Comparison of ENCODE assay signal across 25 cellular contexts in the genomic region with DNA sequence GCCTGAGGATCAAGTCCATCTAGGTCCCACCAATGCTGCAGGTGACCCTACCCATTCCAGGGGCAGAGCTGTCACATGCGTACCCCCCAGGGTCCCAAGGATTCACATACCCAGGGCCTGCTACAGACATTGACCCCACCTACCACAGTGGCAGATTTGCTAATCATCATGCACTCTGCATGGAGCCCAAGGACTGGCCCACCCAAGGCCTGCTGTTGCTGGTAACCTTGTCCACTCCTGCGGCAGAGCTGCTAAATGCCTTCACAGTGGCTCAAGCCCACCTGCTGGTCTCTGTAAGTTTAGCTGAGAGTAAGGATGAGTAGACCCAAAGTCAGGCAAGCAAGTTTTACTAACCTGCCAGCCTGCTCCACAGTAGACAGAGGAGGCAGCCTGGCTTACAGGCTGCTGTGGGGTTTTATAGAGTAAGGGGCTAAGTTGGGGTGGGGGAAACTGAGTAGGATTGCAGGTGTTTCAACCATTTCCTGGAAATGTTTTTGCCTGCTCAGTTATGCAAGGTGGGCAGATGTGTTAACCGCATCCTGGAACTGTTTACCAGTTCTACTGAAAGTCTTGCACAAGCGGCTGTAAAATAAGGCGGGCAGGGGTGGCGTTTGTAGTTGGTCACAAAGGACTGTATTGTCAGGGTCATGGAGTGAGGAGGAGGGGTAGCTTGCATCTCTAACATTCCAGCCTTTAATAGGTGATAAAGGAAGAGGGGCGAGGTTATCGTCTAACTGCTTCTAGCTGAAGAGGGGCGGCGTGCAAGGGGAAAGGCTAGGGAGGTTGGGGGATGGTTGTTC.
"Had no signal": no experiment of that assay in that cellular context is flagged by ENCODE, and none has a peak within 500 bp of the region (broad histone marks: within the 10 kb centered on the region; RNA-seq: fewer than 3 reads in every experiment).

No MANE protein-coding gene starts in this region.

- ATAC-seq: esophagus mucosa; heart left ventricle; naive thymus-derived CD8-positive, alpha-beta T cell; right cardiac atrium; stimulated activated memory B cell treated with anti-CD40 and anti-IgM and Interleukin-4, amounts not matched to agents 10 μg/mL and 1 μg/mL and 100 μg/mL, for 72 hours had no signal

- H3K79me2 ChIP-seq: parathyroid adenoma had no signal

- H2AFZ ChIP-seq: parathyroid adenoma had no signal

- H3K27ac ChIP-seq: ascending aorta, cardiac muscle cell, heart left ventricle, parathyroid adenoma, skin epidermis, suprapubic skin, tibial artery had no signal

- H3K4me3 ChIP-seq: ascending aorta, cardiac muscle cell, heart left ventricle, skin epidermis, suprapubic skin, tibial artery had no signal

- H3K9me3 ChIP-seq: ascending aorta, tibial artery had no signal

- H3K4me1 ChIP-seq: ascending aorta, heart left ventricle, parathyroid adenoma, suprapubic skin, tibial artery had no signal

- H3K27me3 ChIP-seq: ascending aorta, cardiac muscle cell, heart left ventricle, suprapubic skin, tibial artery had no signal

- H3K36me3 ChIP-seq: ascending aorta, cardiac muscle cell, heart left ventricle, suprapubic skin, tibial artery had no signal

- H3K9ac ChIP-seq: parathyroid adenoma had no signal

- DNase-seq: activated CD4-positive, alpha-beta memory T cell treated with anti-CD3 and anti-CD28 coated beads for 36 hours; activated CD4-positive, alpha-beta T cell treated with anti-CD3 and anti-CD28 coated beads, Interleukin-2, amount 10 ng/mL, durations not matched to agents 24 days and 14 days; activated CD4-positive, CD25-positive, alpha-beta regulatory T cell treated with anti-CD3 and anti-CD28 coated beads, Interleukin-2, amount 50 U/mL, for 72 hours; activated CD8-positive, alpha-beta memory T cell treated with anti-CD3 and anti-CD28 coated beads, Interleukin-2, amount 50 U/mL, for 4 hours; activated effector memory CD4-positive, alpha-beta T cell treated with anti-CD3 and anti-CD28 coated beads, Interleukin-2, amount 50 U/mL, for 16 hours; activated naive CD4-positive, alpha-beta T cell treated with anti-CD3 and anti-CD28 coated beads, Interleukin-2, amount 10 ng/mL, durations not matched to agents 7 days and 5 days; activated naive CD8-positive, alpha-beta T cell treated with anti-CD3 and anti-CD28 coated beads, Interleukin-2, amount 10 ng/mL, durations not matched to agents 7 days and 5 days; activated T-cell treated with anti-CD3 and anti-CD28 coated beads, Interleukin-2, amount 50 U/mL, for 1 hour; foreskin fibroblast; heart left ventricle; hypothalamus; immature natural killer cell; midbrain; naive thymus-derived CD8-positive, alpha-beta T cell; occipital lobe; right cardiac atrium; stimulated activated CD4-positive, alpha-beta T cell treated with anti-CD3 and anti-CD28 coated beads, Interleukin-4, amount 100 ng/mL, for 24 hours; tibial artery had no signal
